ENCODE assay signal across 16 cellular contexts in the genomic region with DNA sequence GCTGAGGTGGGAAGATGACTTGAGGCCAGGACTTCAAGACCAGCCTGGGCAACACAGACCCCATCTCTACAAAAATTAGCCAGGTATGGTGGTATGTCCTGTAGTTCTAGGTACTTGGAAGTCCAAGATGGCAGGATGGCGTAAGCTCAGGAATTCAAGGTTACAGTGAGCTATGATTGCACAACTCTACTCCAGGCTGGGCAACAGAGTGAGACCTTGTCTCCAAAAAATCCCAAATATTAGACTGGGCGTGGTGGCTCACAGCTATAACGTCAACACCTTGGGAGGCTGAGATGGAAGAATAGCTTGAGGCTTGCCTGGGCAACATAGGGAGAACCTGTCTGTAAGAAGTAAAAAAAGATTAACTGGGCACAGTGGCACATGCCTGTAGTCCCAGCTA. TPM values are rescaled to one million over a fixed set of nuclear protein-coding genes. Genes with fewer than 3 reads are reported as not detected.
A peak's percentile ranks its signal among the peaks of the same experiment; 100 is the strongest.
DNase-seq lines count a peak whose midpoint lies in the region; ATAC-seq, FAIRE-seq and TF ChIP-seq lines count a peak whose summit lies in the region.
"Had no signal": no experiment of that assay in that cellular context is flagged by ENCODE, and none has a peak within 500 bp of the region (broad histone marks: within the 10 kb centered on the region; RNA-seq: fewer than 3 reads in every experiment).

No MANE protein-coding gene starts in this region.

- H2AK9ac ChIP-seq in IMR-90 (replicated peaks; ENCODE audit: low read depth, low read length, poor library complexity): no peak overlapping the region

- CTCF ChIA-PET in A549 (lab: Yijun Ruan, JAX): interaction anchor here (1.8 kb wide), 1 partner anchor 40 kb away, joined by 6 read pairs; the partner anchor contains the start of gene LRRC37B
- CTCF ChIA-PET in IMR-90 (lab: Yijun Ruan, JAX): no interaction called here
- CTCF ChIA-PET in Panc1 (lab: Charles Lee): no interaction called here

- H2AFZ ChIP-seq in IMR-90 (replicated peaks; ENCODE audit: low read length, poor library complexity): no peak overlapping the region
- H2AFZ ChIP-seq in trophoblast cell (ENCODE audit: insufficient read depth, low read length, poor library complexity): no peak overlapping the region

- peaks cover 10 to 19% of the 10 kb centered on the region in 2 experiments; a peak in 3 of 4 replicates for H3K79me1 ChIP-seq in IMR-90 (ENCODE audit: low read depth in 1 of 2, low read length in 2 of 2)
- no peaks in the 10 kb centered on the region for H3K79me1 ChIP-seq in trophoblast cell (ENCODE audit: low read length)

- no peak for FAIRE-seq in A549 (lab: Jason Lieb, UNC)
- FAIRE-seq: D721Med, G401.6, GM12891, H1 had no signal

- peaks cover 28% of the 10 kb centered on the region for H3K36me3 ChIP-seq in IMR-90 (ENCODE audit: control insufficient read depth, insufficient read depth, low read length)
- H3K36me3 ChIP-seq in Panc1 (ENCODE audit: control insufficient read depth, insufficient read depth, low read length): peaks cover 4% of the 10 kb centered on the region; the same call in 1 of the 2 replicates
- peaks cover 23 to 27% of the 10 kb centered on the region in 2 experiments for H3K36me3 ChIP-seq in trophoblast cell (ENCODE audit: control insufficient read depth in 1 of 2, insufficient read depth in 2 of 2, low read length in 2 of 2)
- H3K36me3 ChIP-seq in uterus: no peaks in the 10 kb centered on the region

- H3K27ac ChIP-seq in A549 (no peak overlapping the region), IMR-90 (ENCODE audit: insufficient read depth, low read length) (no peak overlapping the region), Panc1 (ENCODE audit: low read length) (no peak overlapping the region), trophoblast cell (ENCODE audit: low read depth, low read length) (no peak overlapping the region), uterus (no peak overlapping the region)

- intact Hi-C loops in IMR-90 (cut with micrococcal nuclease): no loop called here
- intact Hi-C loops in Panc1 (cut with micrococcal nuclease; ENCODE audit: unreplicated experiment): no loop called here
- intact Hi-C loops in uterus (cut with DNase I; ENCODE audit: low total_unique reads): no loop called here

- H3K4me2 ChIP-seq in A549 (no peak overlapping the region), IMR-90 (ENCODE audit: low read depth, low read length) (no peak overlapping the region), trophoblast cell (ENCODE audit: low read length) (no peak overlapping the region)

- H3K27me3 ChIP-seq in IMR-90 (ENCODE audit: control insufficient read depth, insufficient read depth, low read length) (no peaks in the 10 kb centered on the region), Panc1 (ENCODE audit: control insufficient read depth, insufficient read depth, low read length) (no peaks in the 10 kb centered on the region), trophoblast cell (ENCODE audit: insufficient read depth, low read length) (no peaks in the 10 kb centered on the region), uterus (no peaks in the 10 kb centered on the region)

- H3K79me2 ChIP-seq in trophoblast cell (ENCODE audit: control insufficient read depth, insufficient read depth, low read length, poor library complexity): no peaks in the 10 kb centered on the region

- no peak overlapping the region for H4K5ac ChIP-seq in IMR-90 (ENCODE audit: low read depth, low read length)

- ATAC-seq in A549: peak; percentile 39 to 45; a peak in 2 of 6 replicates
- ATAC-seq in IMR-90 (ENCODE audit: low read depth): no peak
- ATAC-seq in Panc1: peak; percentile 42
- no peak for ATAC-seq in GM21515 (IDR thresholded peaks at IDR 0.05; ENCODE audit: unreplicated experiment)
- ATAC-seq: CD8-positive, alpha-beta T cell had no signal

- H3K4me1 ChIP-seq in A549 (peaks cover 5% of the 10 kb centered on the region; the same call in 1 of the 3 replicates), IMR-90 (ENCODE audit: control insufficient read depth, insufficient read depth, low read length) (no peaks in the 10 kb centered on the region), Panc1 (ENCODE audit: control insufficient read depth, insufficient read depth, low read length) (no peaks in the 10 kb centered on the region), trophoblast cell (ENCODE audit: control insufficient read depth in 1 of 2, insufficient read depth in 2 of 2, low read length in 2 of 2) (no peaks in the 10 kb centered on the region), uterus (no peaks in the 10 kb centered on the region)
- H3K4me1 ChIP-seq: HAP-1 had no signal

- in situ Hi-C loops in IMR-90 (cut with MboI; ENCODE audit: low sequenced_read_pairs) (no loop called here), Panc1 (cut with HindIII; ENCODE audit: low pct_unique_long_range_greater_than_20kb, low sequenced_read_pairs) (no loop called here)

- H3K9me3 ChIP-seq in A549: no peaks in the 10 kb centered on the region
- no peaks in the 10 kb centered on the region for H3K9me3 ChIP-seq in IMR-90 (ENCODE audit: control insufficient read depth, insufficient read depth, low read length)
- H3K9me3 ChIP-seq in Panc1 (ENCODE audit: control insufficient read depth, insufficient read depth, low read depth, low read length): no peaks in the 10 kb centered on the region
- no peaks in the 10 kb centered on the region for H3K9me3 ChIP-seq in trophoblast cell (ENCODE audit: insufficient read depth, low read depth, low read length)
- no peaks in the 10 kb centered on the region for H3K9me3 ChIP-seq in uterus
- H3K9me3 ChIP-seq: HAP-1 had no signal

- H4K8ac ChIP-seq in IMR-90 (ENCODE audit: low read depth in 2 of 2, low read length in 2 of 2) (no peak overlapping the region), trophoblast cell (ENCODE audit: low read depth, low read length) (no peak overlapping the region)

- H2BK20ac ChIP-seq in IMR-90 (ENCODE audit: low read depth, low read length): no peak overlapping the region

- H3K9me1 ChIP-seq in IMR-90 (ENCODE audit: insufficient read depth, low read length): peaks cover 3% of the 10 kb centered on the region; the same call in 1 of the 2 replicates

- TF ChIP-seq POLR2A in A549 (IDR thresholded peaks at IDR 0.05; ENCODE audit: low read length) (no peak), IMR-90 (IDR thresholded peaks at IDR 0.05; ENCODE audit: low read depth, low read length) (no peak), uterus (IDR thresholded peaks at IDR 0.05) (no peak)

- no peaks in the 10 kb centered on the region for H4K20me1 ChIP-seq in IMR-90 (ENCODE audit: insufficient read depth, low read length)

- DNase-seq in A549 (ENCODE audit: low read depth in 1 of 2, low spot score in 1 of 2) (peak in 1 of 2 experiments; percentile 20), IMR-90 (no peak), Panc1 (ENCODE audit: low read depth, low spot score) (no peak), trophoblast cell (peak; percentile 98 to 99), uterus (no peak)
- DNase-seq: CD8-positive, alpha-beta T cell; COR-L47; DMS153; DMS79 treated with DMSO at 0.1 percent for 48 hours; EL had no signal

- POLR2A ChIA-PET in A549 (lab: Yijun Ruan, JAX) (no interaction called here), IMR-90 (lab: Charles Lee; ENCODE audit: unreplicated experiment) (no interaction called here), Panc1 (lab: Charles Lee) (no interaction called here)

- dilution Hi-C loops in IMR-90 (cut with HindIII; ENCODE audit: low sequenced_read_pairs, unreplicated experiment): no loop called here

- H4K12ac ChIP-seq in trophoblast cell (ENCODE audit: low read depth, low read length): no peak overlapping the region

- no peak overlapping the region for H4K91ac ChIP-seq in IMR-90 (ENCODE audit: insufficient read depth, low read depth, low read length)
- no peak overlapping the region for H4K91ac ChIP-seq in trophoblast cell (ENCODE audit: low read depth, low read length)

- TF ChIP-seq RAD21 in A549 (conservative IDR thresholded peaks at IDR 0.05 in 1 of 2, IDR thresholded peaks at IDR 0.05 in 1 of 2): no peak
- no peak for TF ChIP-seq RAD21 in IMR-90 (IDR thresholded peaks at IDR 0.05; ENCODE audit: low read length)

- no peak overlapping the region for H3K23ac ChIP-seq in IMR-90 (ENCODE audit: low read depth, low read length)
- no peak overlapping the region for H3K23ac ChIP-seq in trophoblast cell (ENCODE audit: low read length)

- 92% methylated on average over 3 of the region's 3 CpGs for WGBS in A549 (ENCODE audit: missing lambda C conversion rate)
- no CpG with 5 or more reads among the region's 3 CpGs for WGBS in IMR-90 (ENCODE audit: extremely low coverage in 2 of 2, insufficient read length in 1 of 2), 2 experiments
- WGBS in trophoblast cell (ENCODE audit: extremely low coverage, insufficient coverage, insufficient read length): no CpG with 5 or more reads among the region's 3 CpGs

- H2AK5ac ChIP-seq in IMR-90 (ENCODE audit: low read depth, low read length): no peak overlapping the region
- H2AK5ac ChIP-seq in trophoblast cell (ENCODE audit: low read length): no peak overlapping the region

- H2BK5ac ChIP-seq in IMR-90 (ENCODE audit: low read depth, low read length, poor library complexity, severe bottlenecking) (no peak overlapping the region), trophoblast cell (ENCODE audit: low read depth, low read length, poor library complexity) (no peak overlapping the region)

- no peak overlapping the region for H3K18ac ChIP-seq in IMR-90 (ENCODE audit: low read depth, low read length)
- no peak overlapping the region for H3K18ac ChIP-seq in trophoblast cell (ENCODE audit: low read length)

- TF ChIP-seq EP300 in A549 (IDR thresholded peaks at IDR 0.05): no peak

- H3K56ac ChIP-seq in IMR-90 (ENCODE audit: extremely low read depth, insufficient read depth, low read length): no peak overlapping the region

- no peak overlapping the region for H3K4ac ChIP-seq in IMR-90 (ENCODE audit: low read depth, low read length)
- H3K4ac ChIP-seq in trophoblast cell (ENCODE audit: low read depth, low read length): no peak overlapping the region

- no peak overlapping the region for H2BK120ac ChIP-seq in IMR-90 (ENCODE audit: low read depth, low read length)
- no peak overlapping the region for H2BK120ac ChIP-seq in trophoblast cell (ENCODE audit: insufficient read depth, low read length, poor library complexity)

- no peak for TF ChIP-seq CTCF in A549 (IDR thresholded peaks at IDR 0.05)
- TF ChIP-seq CTCF in IMR-90 (conservative IDR thresholded peaks at IDR 0.05; ENCODE audit: low read depth, low read length): no peak
- TF ChIP-seq CTCF in Panc1 (IDR thresholded peaks at IDR 0.05): no peak
- no peak for TF ChIP-seq CTCF in uterus (IDR thresholded peaks at IDR 0.05)

- H3K9ac ChIP-seq in IMR-90 (ENCODE audit: low read depth, low read length) (no peak overlapping the region), trophoblast cell (ENCODE audit: low read length) (no peak overlapping the region)

- H3K14ac ChIP-seq in IMR-90 (replicated peaks; ENCODE audit: low read depth, low read length): no peak overlapping the region
- H3K14ac ChIP-seq in trophoblast cell (ENCODE audit: low read length): no peak overlapping the region

- H3K4me3 ChIP-seq in A549 (no peak overlapping the region), IMR-90 (ENCODE audit: insufficient read depth, low read depth, low read length) (no peak overlapping the region), Panc1 (ENCODE audit: low read depth in 2 of 2, low read length in 2 of 2) (no peak overlapping the region), trophoblast cell (ENCODE audit: low read depth, low read length) (no peak overlapping the region), uterus (no peak overlapping the region)
- H3K4me3 ChIP-seq: HAP-1 had no signal

- H2BK15ac ChIP-seq in IMR-90 (ENCODE audit: low read depth, low read length): no peak overlapping the region

- no peak overlapping the region for H2BK12ac ChIP-seq in trophoblast cell (ENCODE audit: low read length)

- BruUV-seq in IMR-90 (replicated peaks; lab: Mats Ljungman, UMichigan) (no TSS peak), Panc1 (replicated peaks; lab: Mats Ljungman, UMichigan) (no TSS peak)

RNA-seq across cellular contexts. Expression of gene SUZ12, which starts 30.8 kb away (rescaled TPM):
- polyA plus RNA-seq in A549 (2011; rRNA removed) (41.3 and 54.6 TPM in 2 replicates), A549 (2017; fragmentation: RNase III; extraction: RNeasy Plus Mini Kit Qiagen cat#74134 plus additional on column Dnase treatment) (36.2 to 38.6 TPM (median 36.3 TPM) in 3 replicates), IMR-90 (2012; rRNA removed) (9.9 and 12.3 TPM in 2 replicates)
- polyA plus RNA-seq in A549 (2012; cell fraction: cytosol; rRNA removed): 10.8 and 11.8 TPM in 2 replicates
- polyA plus RNA-seq in A549 (2012; cell fraction: nucleus; rRNA removed): 6.1 and 9.3 TPM in 2 replicates
- polyA minus RNA-seq in A549 (2011; rRNA and poly(A)+ RNA removed): 10.0 and 10.3 TPM in 2 replicates
- total RNA-seq in IMR-90 (2012; rRNA removed) (12.2 and 18.6 TPM in 2 replicates), Panc1 (2021; ENCODE audit: unreplicated experiment) (68.3 TPM), uterus (10 to 100 TPM in 3 of 4 donors, 1 to 10 TPM in 1; 9.7 to 53.9 (median 34.4) TPM)
- polyA plus RNA-seq in IMR-90 (2012; cell fraction: cytosol; rRNA removed): 1.4 and 1.9 TPM in 2 replicates
- polyA plus RNA-seq in IMR-90 (2012; cell fraction: nucleus; rRNA removed; ENCODE audit: low replicate concordance): 1.4 and 13.4 TPM in 2 replicates
- polyA plus RNA-seq in Panc1 (2012; ENCODE audit: insufficient read length): 20.1 TPM
- polyA plus RNA-seq in trophoblast cell (2013): 51.0 and 52.4 TPM in 2 replicates

RNA-seq across cellular contexts. Expression of gene LRRC37B, which starts 39.5 kb away (rescaled TPM):
- polyA plus RNA-seq in A549 (2011; rRNA removed) (14.2 and 17.9 TPM in 2 replicates), A549 (2017; fragmentation: RNase III; extraction: RNeasy Plus Mini Kit Qiagen cat#74134 plus additional on column Dnase treatment) (7.6 to 8.6 TPM (median 8.3 TPM) in 3 replicates), IMR-90 (2012; rRNA removed) (4.7 and 7.2 TPM in 2 replicates)
- polyA plus RNA-seq in A549 (2012; cell fraction: cytosol; rRNA removed): 7.1 and 7.4 TPM in 2 replicates
- polyA plus RNA-seq in A549 (2012; cell fraction: nucleus; rRNA removed): 7.8 and 10.4 TPM in 2 replicates
- polyA minus RNA-seq in A549 (2011; rRNA and poly(A)+ RNA removed): 28.1 and 32.1 TPM in 2 replicates
- total RNA-seq in IMR-90 (2012; rRNA removed) (4.3 and 4.7 TPM in 2 replicates), Panc1 (2021; ENCODE audit: unreplicated experiment) (24.9 TPM), uterus (100 to 1,000 TPM in 1 of 4 donors, 10 to 100 TPM in 3; 12.0 to 105 (median 24.9) TPM)
- polyA plus RNA-seq in IMR-90 (2012; cell fraction: cytosol; rRNA removed): 2.2 and 4.4 TPM in 2 replicates
- polyA plus RNA-seq in IMR-90 (2012; cell fraction: nucleus; rRNA removed; ENCODE audit: low replicate concordance): 8.4 and 23.7 TPM in 2 replicates
- 17.5 TPM for polyA plus RNA-seq in Panc1 (2012; ENCODE audit: insufficient read length)
- 8.3 and 8.4 TPM in 2 replicates for polyA plus RNA-seq in trophoblast cell (2013)

Comparison
In these comparisons a context has a peak if more than half of its experiments do, and no peak if none do; other contexts are left out.
1. ATAC-seq: peak in A549 (2 of 2) and Panc1 (single experiment); none in IMR-90 (single experiment) and GM21515 (single experiment).
2. DNase-seq: peak in trophoblast cell (2 of 2); none in IMR-90 (single experiment), Panc1 (single experiment) and uterus (0 of 2).